ENCODE assay signal across 16 cellular contexts in genomic region chr15:95459288-95459687, GRCh38.
DNase-seq lines count a peak whose midpoint lies in the region; ATAC-seq and TF ChIP-seq lines count a peak whose summit lies in the region.
"Had no signal": no experiment of that assay in that cellular context is flagged by ENCODE, and none has a peak within 500 bp of the region (broad histone marks: within the 10 kb centered on the region; RNA-seq: fewer than 3 reads in every experiment).

No MANE protein-coding gene starts in this region.

- no peak overlapping the region for H3K4me2 ChIP-seq in parathyroid adenoma (ENCODE audit: low read length)

- H3K4me1 ChIP-seq in A673 (ENCODE audit: insufficient read depth, low read length, poor library complexity, severe bottlenecking) (peaks cover 11% of the 10 kb centered on the region), parathyroid adenoma (no peaks in the 10 kb centered on the region)
- H3K4me1 ChIP-seq: SJCRH30 had no signal

- H3K79me2 ChIP-seq in parathyroid adenoma = no peaks in the 10 kb centered on the region

- CTCF ChIA-PET in A673 (lab: Charles Lee) = no interaction called here

- no TSS peak for BruUV-seq in A673 (replicated peaks; lab: Mats Ljungman, UMichigan)

- H3K9ac ChIP-seq in parathyroid adenoma = no peak overlapping the region

- DNase-seq in A673 (ENCODE audit: low spot score) (peak; percentile 64), M059J (ENCODE audit: low read depth) (peak; percentile 18), fibroblast of peridontal ligament (ENCODE audit: extremely low read depth) (peak; percentile 57), coronary artery (ENCODE audit: low spot score) (no peak), hippocampal formation (lab: John Stamatoyannopoulos, UW) (no peak)
- DNase-seq: activated B cell treated with CpG ODN at 0.5 μM for 24 hours; activated effector memory CD4-positive, alpha-beta T cell treated with Interleukin-2 at 50 U/mL for 16 hours; amygdala; GOT3; NCI-H1694 treated with DMSO at 0.1 percent for 48 hours; SJCRH30; stimulated activated naive CD4-positive, alpha-beta T cell had no signal

- H3K27me3 ChIP-seq in A673 (replicated peaks; ENCODE audit: insufficient read depth, low read depth, low read length, poor library complexity) (no peaks in the 10 kb centered on the region), parathyroid adenoma (ENCODE audit: control insufficient read depth, insufficient read depth, low read length) (no peaks in the 10 kb centered on the region)
- H3K27me3 ChIP-seq: SJCRH30, vagina had no signal

- no peak overlapping the region for H3K4me3 ChIP-seq in A673 (ENCODE audit: low read depth, low read length, poor library complexity, severe bottlenecking)
- H3K4me3 ChIP-seq in parathyroid adenoma (ENCODE audit: low read depth, low read length) = no peak overlapping the region
- no peak overlapping the region for H3K4me3 ChIP-seq in coronary artery
- H3K4me3 ChIP-seq: SJCRH30, vagina had no signal

- H3K36me3 ChIP-seq in A673 (ENCODE audit: insufficient read depth, low read length, poor library complexity, severe bottlenecking) (no peaks in the 10 kb centered on the region), parathyroid adenoma (ENCODE audit: control insufficient read depth, insufficient read depth, low read length) (no peaks in the 10 kb centered on the region)
- H3K36me3 ChIP-seq: SJCRH30, vagina had no signal

- no peak for TF ChIP-seq CTCF in A673 (conservative IDR thresholded peaks at IDR 0.05; ENCODE audit: low read depth, low read length)
- TF ChIP-seq CTCF in parathyroid adenoma (IDR thresholded peaks at IDR 0.05) = no peak
- no peak for TF ChIP-seq CTCF in coronary artery (IDR thresholded peaks at IDR 0.05)

- intact Hi-C loops in A673 (cut with micrococcal nuclease; ENCODE audit: unreplicated experiment) = no loop called here

- no peak overlapping the region for H2AFZ ChIP-seq in parathyroid adenoma

- H3K9me3 ChIP-seq in A673 (ENCODE audit: low read depth, low read length, poor library complexity, severe bottlenecking) = no peaks in the 10 kb centered on the region
- H3K9me3 ChIP-seq in parathyroid adenoma (ENCODE audit: control insufficient read depth, low read length) = no peaks in the 10 kb centered on the region
- H3K9me3 ChIP-seq: SJCRH30, vagina had no signal

- POLR2A ChIA-PET in A673 (lab: Charles Lee; ENCODE audit: low non-redundant PET) = no interaction called here

- ATAC-seq in GM21526 (IDR thresholded peaks at IDR 0.05; ENCODE audit: low FRiP score, unreplicated experiment) (no peak), GM19452 (IDR thresholded peaks at IDR 0.05; ENCODE audit: unreplicated experiment) (no peak)

- no peak overlapping the region for H3K27ac ChIP-seq in A673 (ENCODE audit: low read depth, low read length, poor library complexity, severe bottlenecking)
- H3K27ac ChIP-seq in parathyroid adenoma = peak overlapping the region; percentile 36
- peak overlapping the region in 1 of 2 donors; percentile 53 for H3K27ac ChIP-seq in coronary artery
- H3K27ac ChIP-seq: SJCRH30, vagina had no signal

Comparison
In these comparisons a context has a peak if more than half of its experiments do, and no peak if none do; other contexts are left out.
1. DNase-seq: peak in A673 (single experiment), M059J (single experiment) and fibroblast of peridontal ligament (single experiment); none in coronary artery (single experiment) and hippocampal formation (0 of 2).